In the genomic region with DNA sequence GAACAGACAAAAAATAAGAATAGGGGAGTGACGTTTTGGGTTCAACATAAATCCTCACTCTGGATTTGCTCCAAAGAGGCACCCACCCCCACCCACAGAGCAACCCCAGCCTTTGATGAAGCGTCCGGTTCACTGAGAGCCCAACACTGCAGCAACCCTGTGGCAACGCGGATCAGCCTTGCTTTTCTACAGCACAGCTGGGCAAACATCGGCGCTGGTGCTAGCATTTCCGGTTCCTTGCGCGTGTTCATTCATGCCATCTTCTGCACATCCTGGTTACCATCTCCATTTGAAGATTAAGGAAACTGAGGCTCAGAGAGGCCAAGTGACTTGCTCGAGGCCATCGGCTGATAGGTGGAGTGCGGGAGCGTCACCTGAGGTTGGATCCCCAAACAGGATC, we compare ENCODE assay signal across 30 cellular contexts. TPM values are rescaled to one million over a fixed set of nuclear protein-coding genes. Genes with fewer than 3 reads are reported as not detected.
DNase-seq lines count a peak whose midpoint lies in the region; ATAC-seq and TF ChIP-seq lines count a peak whose summit lies in the region.
"Had no signal": no experiment of that assay in that cellular context is flagged by ENCODE, and none has a peak within 500 bp of the region (broad histone marks: within the 10 kb centered on the region; RNA-seq: fewer than 3 reads in every experiment).

No MANE protein-coding gene starts in this region.

- peak in 2 of 3 experiments; percentile 58 to 69 for DNase-seq in NCI-H1417 (lab: John Stamatoyannopoulos, UW)
- DNase-seq in NCI-H1417 treated with DMSO at 0.1 percent for 48 hours (lab: John Stamatoyannopoulos, UW): no peak
- DNase-seq in COR-L47 (lab: John Stamatoyannopoulos, UW): peak; percentile 51
- DNase-seq in NCI-H69 (lab: John Stamatoyannopoulos, UW): peak; percentile 61
- no peak for DNase-seq in activated naive CD4-positive, alpha-beta T cell treated with anti-CD3 and anti-CD28 coated beads, Interleukin-2, amount 50 U/mL, for 72 hours (ENCODE audit: low spot score in 2 of 2)
- DNase-seq in dorsolateral prefrontal cortex: no peak
- DNase-seq: activated CD4-positive, alpha-beta memory T cell treated with anti-CD3 and anti-CD28 coated beads for 36 hours; activated CD8-positive, alpha-beta memory T cell treated with anti-CD3 and anti-CD28 coated beads, Interleukin-2, amount 50 U/mL, for 48 hours; activated naive CD8-positive, alpha-beta T cell treated with anti-CD3 and anti-CD28 coated beads for 36 hours; aorta; CD4-positive, alpha-beta memory T cell; cortex of kidney; DMS79; esophagus squamous epithelium; gastrocnemius medialis; GF-D8; IMR-90; left colon; NCI-H226; nephron progenitor cell; PC-3; retina; stimulated activated naive CD8-positive, alpha-beta T cell treated with anti-CD3 and anti-CD28 coated beads, Interleukin-15, Interleukin-2, amounts not matched to agents 100 U/mL and 50 U/mL, for 24 hours had no signal

- H3K27ac ChIP-seq in dorsolateral prefrontal cortex: peak overlapping the region in 3 of 59 donors; percentile 27 to 75 (median 38)
- H3K27ac ChIP-seq: gastrocnemius medialis, hepatocyte, pancreas, SJSA1, thoracic aorta had no signal

- no peak overlapping the region for H3K27ac Mint-ChIP-seq in activated naive CD4-positive, alpha-beta T cell treated with anti-CD3 and anti-CD28 coated beads, Interleukin-2, amount 50 U/mL, for 72 hours
- H3K27ac Mint-ChIP-seq: activated CD4-positive, alpha-beta memory T cell treated with anti-CD3 and anti-CD28 coated beads for 36 hours; activated naive CD8-positive, alpha-beta T cell treated with anti-CD3 and anti-CD28 coated beads for 36 hours; activated T-helper 17 cell treated with anti-CD3 and anti-CD28 coated beads, Interleukin-2, amount 50 U/mL, for 72 hours; CD4-positive, alpha-beta memory T cell; nephron progenitor cell had no signal

- H3K4me3 ChIP-seq in dorsolateral prefrontal cortex: no peak overlapping the region
- H3K4me3 ChIP-seq: gastrocnemius medialis, hepatocyte, pancreas, SJSA1, thoracic aorta had no signal

- no peaks in the 10 kb centered on the region for H3K9me3 Mint-ChIP-seq in activated naive CD4-positive, alpha-beta T cell treated with anti-CD3 and anti-CD28 coated beads, Interleukin-2, amount 50 U/mL, for 72 hours
- H3K9me3 Mint-ChIP-seq: activated naive CD8-positive, alpha-beta T cell treated with anti-CD3 and anti-CD28 coated beads for 36 hours; activated T-helper 17 cell treated with anti-CD3 and anti-CD28 coated beads, Interleukin-2, amount 50 U/mL, for 72 hours; nephron progenitor cell had no signal

- intact Hi-C loops in dorsolateral prefrontal cortex (cut with DNase I): no loop called here

- TF ChIP-seq CTCF in dorsolateral prefrontal cortex (IDR thresholded peaks at IDR 0.05 in 54 of 56, conservative IDR thresholded peaks at IDR 0.05 in 2 of 56; ENCODE audit: low read depth in 1 of 56, partially characterized antibody in 56 of 56): no peak

- peak; percentile 61 for ATAC-seq in esophagus mucosa
- ATAC-seq in activated naive CD4-positive, alpha-beta T cell treated with anti-CD3 and anti-CD28 coated beads, Interleukin-2, amount 50 U/mL, for 72 hours: no peak
- no peak for ATAC-seq in GM21723 (IDR thresholded peaks at IDR 0.05; ENCODE audit: unreplicated experiment)
- ATAC-seq: activated T-helper 17 cell treated with anti-CD3 and anti-CD28 coated beads, Interleukin-2, amount 50 U/mL, for 72 hours; gastrocnemius medialis; left colon; PC-3; stimulated activated naive CD8-positive, alpha-beta T cell treated with anti-CD3 and anti-CD28 coated beads, Interleukin-15, Interleukin-2, amounts not matched to agents 100 U/mL and 50 U/mL, for 24 hours had no signal

- H3K27me3 ChIP-seq in dorsolateral prefrontal cortex: peaks cover 0 to 10% (median 0%) of the 10 kb centered on the region in 45 donors
- H3K27me3 ChIP-seq: hepatocyte, pancreas had no signal

- no peaks in the 10 kb centered on the region for H3K36me3 Mint-ChIP-seq in activated naive CD4-positive, alpha-beta T cell treated with anti-CD3 and anti-CD28 coated beads, Interleukin-2, amount 50 U/mL, for 72 hours
- H3K36me3 Mint-ChIP-seq: activated CD4-positive, alpha-beta memory T cell treated with anti-CD3 and anti-CD28 coated beads for 36 hours; activated naive CD8-positive, alpha-beta T cell treated with anti-CD3 and anti-CD28 coated beads for 36 hours; CD4-positive, alpha-beta memory T cell had no signal

RNA-seq across cellular contexts. Expression of a gene that starts 8.7 kb away (rescaled TPM):
- total RNA-seq in esophagus mucosa (10.9 TPM), dorsolateral prefrontal cortex (1 to 10 TPM in 113 of 120 experiments, under 1 TPM in 7; 0.61 to 8.5 (median 2.2) TPM)
- total RNA-seq in activated naive CD4-positive, alpha-beta T cell treated with anti-CD3 and anti-CD28 coated beads, Interleukin-2, amount 50 U/mL, for 72 hours: 10 to 100 TPM; 42.3 to 73.6 TPM

RNA-seq across cellular contexts. Expression of a gene that starts 53.5 kb away (rescaled TPM):
- total RNA-seq in esophagus mucosa (10.9 TPM), dorsolateral prefrontal cortex (1 to 10 TPM in 116 of 120 experiments, under 1 TPM in 3, not detected in 1; 0.72 to 5.6 (median 2.2) TPM)
- total RNA-seq in activated naive CD4-positive, alpha-beta T cell treated with anti-CD3 and anti-CD28 coated beads, Interleukin-2, amount 50 U/mL, for 72 hours: 1 to 10 TPM in 1 of 2 donors, under 1 TPM in 1; 0.46 to 1.4 TPM
- total RNA-seq: activated CD4-positive, alpha-beta memory T cell treated with anti-CD3 and anti-CD28 coated beads for 36 hours had no signal

Comparison
In these comparisons a context has a peak if more than half of its experiments do, and no peak if none do; other contexts are left out.
1. DNase-seq: peak in NCI-H1417 (2 of 3), COR-L47 (single experiment) and NCI-H69 (single experiment); none in NCI-H1417 treated with DMSO at 0.1 percent for 48 hours (single experiment), activated naive CD4-positive, alpha-beta T cell treated with anti-CD3 and anti-CD28 coated beads, Interleukin-2, amount 50 U/mL, for 72 hours (0 of 2) and dorsolateral prefrontal cortex (0 of 10).